12 cellular contexts compared by ENCODE assay signal in the genomic region with DNA sequence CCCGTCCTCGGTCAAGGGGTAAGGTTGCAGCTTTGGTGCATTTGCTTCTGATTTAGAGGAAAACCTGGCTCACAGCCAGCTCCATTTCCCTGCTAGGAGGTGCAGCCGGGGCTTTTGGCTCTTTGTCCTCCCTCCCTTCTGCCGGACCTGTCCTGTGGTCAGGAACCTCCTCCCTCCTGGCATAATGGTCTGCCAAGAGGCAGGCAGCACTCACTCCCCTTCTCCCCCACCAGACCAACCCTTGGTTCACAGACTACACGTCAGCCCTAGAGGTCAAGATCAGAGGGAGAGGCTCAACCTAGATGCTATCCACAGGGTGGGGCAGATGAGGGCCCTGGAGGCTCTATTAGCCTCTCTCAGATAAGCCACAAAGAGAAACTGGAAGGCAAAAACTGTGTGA.
DNase-seq lines count a peak whose midpoint lies in the region; ATAC-seq and TF ChIP-seq lines count a peak whose summit lies in the region.
"Had no signal": no experiment of that assay in that cellular context is flagged by ENCODE, and none has a peak within 500 bp of the region (broad histone marks: within the 10 kb centered on the region; RNA-seq: fewer than 3 reads in every experiment).

No MANE protein-coding gene starts in this region.

- H3K9me3 ChIP-seq in Caco-2: no peaks in the 10 kb centered on the region
- no peaks in the 10 kb centered on the region for H3K9me3 ChIP-seq in vagina

- TF ChIP-seq CTCF in Caco-2 (IDR thresholded peaks at IDR 0.05; ENCODE audit: insufficient read depth in 1 of 2, low read depth in 1 of 2, low read length in 1 of 2, severe bottlenecking in 1 of 2, unreplicated experiment in 1 of 2) (no peak), nephron progenitor cell (IDR thresholded peaks at IDR 0.05) (no peak), vagina (IDR thresholded peaks at IDR 0.05) (no peak)

- H3K9me3 Mint-ChIP-seq in Caco-2 (ENCODE audit: unreplicated experiment): no peaks in the 10 kb centered on the region
- no peaks in the 10 kb centered on the region for H3K9me3 Mint-ChIP-seq in nephron progenitor cell
- H3K9me3 Mint-ChIP-seq: activated CD4-positive, alpha-beta T cell treated with anti-CD3 and anti-CD28 coated beads, Interleukin-2, amount 10 ng/mL, durations not matched to agents 24 days and 14 days had no signal

- POLR2A ChIA-PET in Caco-2 (lab: Charles Lee): interaction anchor here (0.7 kb wide), 1 partner anchor 120 kb away, joined by 6 read pairs; no protein-coding TSS in a partner anchor

- BruUV-seq in Caco-2 (replicated peaks; lab: Mats Ljungman, UMichigan): no TSS peak

- ATAC-seq in HG02981 (IDR thresholded peaks at IDR 0.05; ENCODE audit: unreplicated experiment): no peak
- ATAC-seq: left lobe of liver had no signal

- H3K4me3 Mint-ChIP-seq in Caco-2 (ENCODE audit: unreplicated experiment) (no peak overlapping the region), nephron progenitor cell (peak overlapping the region; percentile 60)
- H3K4me3 Mint-ChIP-seq: activated CD4-positive, alpha-beta T cell treated with anti-CD3 and anti-CD28 coated beads, Interleukin-2, amount 10 ng/mL, durations not matched to agents 24 days and 14 days had no signal

- DNase-seq in Caco-2: peak; percentile 44 to 63
- peak; percentile 46 for DNase-seq in LoVo (ENCODE audit: low spot score)
- peak in 1 of 61 donors; percentile 92 for DNase-seq in caudate nucleus (lab: John Stamatoyannopoulos, UW)
- DNase-seq in nephron progenitor cell: no peak
- no peak for DNase-seq in vagina (ENCODE audit: extremely low spot score in 2 of 2)
- no peak for DNase-seq in activated T-cell treated with anti-CD3 and anti-CD28 coated beads for 4 hours
- no peak for DNase-seq in activated CD4-positive, alpha-beta T cell treated with anti-CD3 and anti-CD28 coated beads for 4 hours
- DNase-seq: activated CD4-positive, alpha-beta T cell treated with anti-CD3 and anti-CD28 coated beads, Interleukin-2, amount 10 ng/mL, durations not matched to agents 24 days and 14 days; activated naive CD4-positive, alpha-beta T cell treated with Interleukin-2 at 50 U/mL for 16 hours; NCI-H1930 had no signal

- H3K4me3 ChIP-seq in Caco-2 (ENCODE audit: low read depth, low read length) (no peak overlapping the region), vagina (no peak overlapping the region)

- H3K27ac ChIP-seq in caudate nucleus (ENCODE audit: low read depth, low read length) (peak overlapping the region; percentile 24), vagina (no peak overlapping the region)

- CTCF ChIA-PET in Caco-2 (lab: Charles Lee): interaction anchor here (1.3 kb wide), 1 partner anchor 12 kb away, joined by 3 read pairs; no protein-coding TSS in a partner anchor

- H3K4me1 ChIP-seq in Caco-2 (peaks cover 98% of the 10 kb centered on the region), vagina (peaks cover 29% of the 10 kb centered on the region)

- H3K4me1 Mint-ChIP-seq in Caco-2 (ENCODE audit: low read depth, unreplicated experiment): peaks cover 75% of the 10 kb centered on the region
- H3K4me1 Mint-ChIP-seq in nephron progenitor cell: peaks cover 100% of the 10 kb centered on the region

- H3K36me3 Mint-ChIP-seq in Caco-2 (ENCODE audit: insufficient read depth, unreplicated experiment): peaks cover 4% of the 10 kb centered on the region
- peaks cover 9% of the 10 kb centered on the region for H3K36me3 Mint-ChIP-seq in nephron progenitor cell (ENCODE audit: low read depth)

- no peaks in the 10 kb centered on the region for H3K27me3 Mint-ChIP-seq in Caco-2 (ENCODE audit: insufficient read depth, unreplicated experiment)
- H3K27me3 Mint-ChIP-seq in nephron progenitor cell (ENCODE audit: low read depth, poor library complexity): peaks cover 25% of the 10 kb centered on the region

- no peak for TF ChIP-seq POLR2A in vagina (IDR thresholded peaks at IDR 0.05)

- intact Hi-C loops in Caco-2 (cut with micrococcal nuclease; ENCODE audit: unreplicated experiment) (loop anchor here (1.0 to 2.0 kb wide), 4 partner anchors 21 to 65 kb away; a partner anchor contains a TSS), vagina (cut with DNase I) (no loop called here)

- no peaks in the 10 kb centered on the region for H3K27me3 ChIP-seq in Caco-2 (replicated peaks; ENCODE audit: control insufficient read depth, insufficient read depth, low read length)
- no peaks in the 10 kb centered on the region for H3K27me3 ChIP-seq in vagina

- H3K27ac Mint-ChIP-seq in Caco-2 (ENCODE audit: unreplicated experiment) (peak overlapping the region; percentile 78), nephron progenitor cell (peak overlapping the region; percentile 86)
- H3K27ac Mint-ChIP-seq: activated CD4-positive, alpha-beta T cell treated with anti-CD3 and anti-CD28 coated beads, Interleukin-2, amount 10 ng/mL, durations not matched to agents 24 days and 14 days had no signal

- no peaks in the 10 kb centered on the region for H3K36me3 ChIP-seq in Caco-2 (ENCODE audit: control insufficient read depth, insufficient read depth, low read length)
- H3K36me3 ChIP-seq in vagina: no peaks in the 10 kb centered on the region

Comparison
In these comparisons a context has a peak if more than half of its experiments do, and no peak if none do; other contexts are left out.
1. DNase-seq: peak in Caco-2 (2 of 2) and LoVo (single experiment); none in nephron progenitor cell (single experiment), vagina (0 of 2), activated T-cell treated with anti-CD3 and anti-CD28 coated beads for 4 hours (single experiment) and activated CD4-positive, alpha-beta T cell treated with anti-CD3 and anti-CD28 coated beads for 4 hours (0 of 2).